Comparison of ENCODE assay signal across 22 cellular contexts in the genomic region with DNA sequence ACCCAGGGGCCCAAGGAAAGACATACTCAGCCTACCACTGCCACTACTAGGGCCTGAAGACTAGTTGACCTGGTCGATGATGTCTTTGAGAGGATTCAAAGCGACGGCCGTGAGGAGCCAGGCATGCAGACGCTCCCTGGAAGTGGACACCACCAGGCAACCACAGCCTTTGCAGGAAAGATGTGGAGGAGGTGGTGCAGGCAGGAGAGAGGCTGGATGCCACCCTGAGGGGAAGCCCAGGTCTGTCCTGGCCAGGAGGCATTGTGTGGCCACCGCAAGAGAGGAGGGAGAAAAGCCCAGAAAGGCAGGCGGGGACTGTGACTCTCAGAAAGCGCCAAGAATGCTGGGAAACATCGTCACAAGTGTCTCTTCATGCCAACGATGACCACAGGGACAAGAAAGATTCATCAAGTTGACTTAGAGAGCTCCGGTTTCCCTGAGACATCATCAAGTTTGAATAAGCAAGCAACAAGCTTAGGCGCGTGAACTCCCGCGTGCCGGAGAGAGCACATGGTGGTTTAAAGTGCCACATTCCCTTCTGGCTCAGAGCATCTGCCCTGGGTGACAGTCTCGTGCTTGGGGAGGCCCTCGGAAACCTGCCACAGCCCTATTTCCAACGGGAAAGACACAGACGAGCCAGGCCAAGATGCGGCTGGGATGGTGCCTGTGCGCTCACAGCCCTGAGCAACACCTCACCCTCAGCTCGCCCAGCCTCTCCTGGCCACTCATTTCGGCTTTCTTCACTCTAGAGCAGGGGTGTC.
"Had no signal": no experiment of that assay in that cellular context is flagged by ENCODE, and none has a peak within 500 bp of the region (broad histone marks: within the 10 kb centered on the region; RNA-seq: fewer than 3 reads in every experiment).

No MANE protein-coding gene starts in this region.

- H3K9me3 Mint-ChIP-seq: nephron progenitor cell, type B pancreatic cell had no signal

- H3K27me3 Mint-ChIP-seq: type B pancreatic cell had no signal

- DNase-seq: cortex of kidney; effector memory CD4-positive, alpha-beta T cell; gastrocnemius medialis; immature natural killer cell; kidney; left cardiac atrium; left ventricle myocardium superior; mesendoderm; naive thymus-derived CD4-positive, alpha-beta T cell; nephron progenitor cell; ovary; right cardiac atrium; stimulated activated CD4-positive, alpha-beta T cell treated with anti-CD3 and anti-CD28 coated beads, Interleukin-2, amount 100 ng/mL, for 48 hours; stimulated activated naive CD4-positive, alpha-beta T cell treated with Interleukin-2 at 50 U/mL for 16 hours; thyroid gland; uterus had no signal

- H3K4me1 ChIP-seq: esophagus muscularis mucosa, gastrocnemius medialis, suprapubic skin, thyroid gland, uterus had no signal

- H3K9me3 ChIP-seq: esophagus muscularis mucosa, gastrocnemius medialis, ovary, suprapubic skin, thyroid gland, uterus had no signal

- ATAC-seq: gastrocnemius medialis; left cardiac atrium; left ventricle myocardium superior; naive thymus-derived CD4-positive, alpha-beta T cell; right cardiac atrium had no signal

- H3K27me3 ChIP-seq: gastrocnemius medialis, ovary, thyroid gland, uterus had no signal

- H3K4me3 Mint-ChIP-seq: immature natural killer cell; naive thymus-derived CD4-positive, alpha-beta T cell; nephron progenitor cell; type B pancreatic cell had no signal

- H3K36me3 ChIP-seq: esophagus muscularis mucosa, gastrocnemius medialis, ovary, suprapubic skin, thyroid gland, uterus had no signal

- H3K4me3 ChIP-seq: dorsolateral prefrontal cortex, esophagus muscularis mucosa, gastrocnemius medialis, ovary, smooth muscle cell, suprapubic skin, thyroid gland, uterus had no signal

- H3K36me3 Mint-ChIP-seq: immature natural killer cell; naive thymus-derived CD4-positive, alpha-beta T cell; type B pancreatic cell had no signal

- H3K4me1 Mint-ChIP-seq: immature natural killer cell; naive thymus-derived CD4-positive, alpha-beta T cell had no signal

- H3K27ac Mint-ChIP-seq: immature natural killer cell; naive thymus-derived CD4-positive, alpha-beta T cell; nephron progenitor cell; type B pancreatic cell had no signal

- H3K27ac ChIP-seq: dorsolateral prefrontal cortex, epithelial cell of prostate, esophagus muscularis mucosa, gastrocnemius medialis, ovary, suprapubic skin, thyroid gland, uterus had no signal
